In genomic region chr17:80948961-80949450, GRCh38 we compare ENCODE assay signal across 18 cellular contexts. TPM values are rescaled to one million over a fixed set of nuclear protein-coding genes. Genes with fewer than 3 reads are reported as not detected.
DNase-seq lines count a peak whose midpoint lies in the region; ATAC-seq and TF ChIP-seq lines count a peak whose summit lies in the region.
"Had no signal": no experiment of that assay in that cellular context is flagged by ENCODE, and none has a peak within 500 bp of the region (broad histone marks: within the 10 kb centered on the region; RNA-seq: fewer than 3 reads in every experiment).

No MANE protein-coding gene starts in this region.

- H3K4me1 Mint-ChIP-seq in activated naive CD4-positive, alpha-beta T cell treated with anti-CD3 and anti-CD28 coated beads, Interleukin-2, amount 10 ng/mL, durations not matched to agents 7 days and 5 days, result peaks cover 23% of the 10 kb centered on the region

- H3K4me1 ChIP-seq in left lung, result no peaks in the 10 kb centered on the region
- no peaks in the 10 kb centered on the region for H3K4me1 ChIP-seq in upper lobe of right lung
- H3K4me1 ChIP-seq: psoas muscle had no signal

- H3K4me3 Mint-ChIP-seq in activated naive CD4-positive, alpha-beta T cell treated with anti-CD3 and anti-CD28 coated beads, Interleukin-2, amount 10 ng/mL, durations not matched to agents 7 days and 5 days, result no peak overlapping the region
- H3K4me3 Mint-ChIP-seq: activated T-cell treated with anti-CD3 and anti-CD28 coated beads, Interleukin-2, amount 50 U/mL, for 24 hours; CD8-positive, alpha-beta T cell; stimulated activated naive CD8-positive, alpha-beta T cell treated with anti-CD3 and anti-CD28 coated beads, Interleukin-15, amount 100 ng/mL, for 72 hours had no signal

- no peak overlapping the region for H3K27ac ChIP-seq in left lung
- H3K27ac ChIP-seq in upper lobe of right lung, result peak overlapping the region; percentile 24
- H3K27ac ChIP-seq: psoas muscle had no signal

- TF ChIP-seq CTCF in astrocyte of the spinal cord (IDR thresholded peaks at IDR 0.05; ENCODE audit: low read depth, low read length), result peak; percentile 34
- TF ChIP-seq CTCF in left lung (IDR thresholded peaks at IDR 0.05), result no peak
- TF ChIP-seq CTCF in upper lobe of right lung (IDR thresholded peaks at IDR 0.05), result no peak

- H3K9me3 ChIP-seq in left lung (no peaks in the 10 kb centered on the region), upper lobe of right lung (no peaks in the 10 kb centered on the region)
- H3K9me3 ChIP-seq: psoas muscle had no signal

- no peak overlapping the region for H3K4me3 ChIP-seq in astrocyte of the spinal cord (ENCODE audit: low read depth, low read length)
- no peak overlapping the region for H3K4me3 ChIP-seq in left lung
- no peak overlapping the region for H3K4me3 ChIP-seq in upper lobe of right lung
- H3K4me3 ChIP-seq: psoas muscle had no signal

- H3K36me3 ChIP-seq in left lung, result peaks cover 0 to 64% of the 10 kb centered on the region in 2 donors
- peaks cover 28% of the 10 kb centered on the region for H3K36me3 ChIP-seq in upper lobe of right lung

- peaks cover 5% of the 10 kb centered on the region for H3K9me3 Mint-ChIP-seq in activated naive CD4-positive, alpha-beta T cell treated with anti-CD3 and anti-CD28 coated beads, Interleukin-2, amount 10 ng/mL, durations not matched to agents 7 days and 5 days
- H3K9me3 Mint-ChIP-seq: activated T-cell treated with anti-CD3 and anti-CD28 coated beads, Interleukin-2, amount 50 U/mL, for 24 hours; CD8-positive, alpha-beta T cell; naive thymus-derived CD8-positive, alpha-beta T cell; stimulated activated naive CD8-positive, alpha-beta T cell treated with anti-CD3 and anti-CD28 coated beads, Interleukin-15, amount 100 ng/mL, for 72 hours had no signal

- intact Hi-C loops in left lung (cut with DNase I), result no loop called here
- intact Hi-C loops in upper lobe of right lung (cut with DNase I), result no loop called here

- ATAC-seq in left lung, result no peak
- no peak for ATAC-seq in upper lobe of right lung
- no peak for ATAC-seq in GM18873 (IDR thresholded peaks at IDR 0.05; ENCODE audit: low FRiP score, unreplicated experiment)
- ATAC-seq: CD8-positive, alpha-beta T cell; naive thymus-derived CD8-positive, alpha-beta T cell; stimulated activated naive CD8-positive, alpha-beta T cell treated with anti-CD3 and anti-CD28 coated beads, Interleukin-15, amount 100 ng/mL, for 72 hours had no signal

- peaks cover 39% of the 10 kb centered on the region for H3K36me3 Mint-ChIP-seq in activated naive CD4-positive, alpha-beta T cell treated with anti-CD3 and anti-CD28 coated beads, Interleukin-2, amount 10 ng/mL, durations not matched to agents 7 days and 5 days

- no peak for DNase-seq in activated naive CD4-positive, alpha-beta T cell treated with anti-CD3 and anti-CD28 coated beads, Interleukin-2, amount 10 ng/mL, durations not matched to agents 7 days and 5 days
- DNase-seq in activated naive CD4-positive, alpha-beta T cell (lab: John Stamatoyannopoulos, UW), result no peak
- DNase-seq in astrocyte of the spinal cord (ENCODE audit: low read depth, low spot score) (no peak), left lung (peak; percentile 29 to 63), upper lobe of right lung (peak; percentile 53), NCI-H446 (lab: John Stamatoyannopoulos, UW) (no peak), SW 1271 (lab: John Stamatoyannopoulos, UW) (no peak)
- DNase-seq: activated CD4-positive, alpha-beta T cell treated with anti-CD3 and anti-CD28 coated beads for 48 hours; activated T-cell treated with anti-CD3 and anti-CD28 coated beads, Interleukin-2, amount 50 U/mL, for 24 hours; CD8-positive, alpha-beta T cell; NCI-H1105 treated with DMSO at 0.1 percent for 48 hours; NK-92 treated with Interleukin-12 subunit alpha and Interleukin-12 subunit beta, amount 100 ng/mL, for 24 hours; stimulated activated CD4-positive, alpha-beta T cell treated with anti-CD3 and anti-CD28 coated beads, Interleukin-15, amount 100 ng/mL, for 24 hours; stimulated activated naive CD8-positive, alpha-beta T cell treated with anti-CD3 and anti-CD28 coated beads, Interleukin-15, amount 100 ng/mL, for 72 hours; T1000 had no signal

- no peaks in the 10 kb centered on the region for H3K27me3 Mint-ChIP-seq in activated naive CD4-positive, alpha-beta T cell treated with anti-CD3 and anti-CD28 coated beads, Interleukin-2, amount 10 ng/mL, durations not matched to agents 7 days and 5 days
- H3K27me3 Mint-ChIP-seq: activated T-cell treated with anti-CD3 and anti-CD28 coated beads, Interleukin-2, amount 50 U/mL, for 24 hours; naive thymus-derived CD8-positive, alpha-beta T cell; stimulated activated naive CD8-positive, alpha-beta T cell treated with anti-CD3 and anti-CD28 coated beads, Interleukin-15, amount 100 ng/mL, for 72 hours had no signal

- H3K27me3 ChIP-seq in left lung (no peaks in the 10 kb centered on the region), upper lobe of right lung (no peaks in the 10 kb centered on the region)

- in situ Hi-C loops in astrocyte of the spinal cord (cut with HindIII; ENCODE audit: low sequenced_read_pairs), result no loop called here

- H3K27ac Mint-ChIP-seq in activated naive CD4-positive, alpha-beta T cell treated with anti-CD3 and anti-CD28 coated beads, Interleukin-2, amount 10 ng/mL, durations not matched to agents 7 days and 5 days, result peak overlapping the region; percentile 62
- H3K27ac Mint-ChIP-seq: activated T-cell treated with anti-CD3 and anti-CD28 coated beads, Interleukin-2, amount 50 U/mL, for 24 hours; CD8-positive, alpha-beta T cell; naive thymus-derived CD8-positive, alpha-beta T cell; stimulated activated naive CD8-positive, alpha-beta T cell treated with anti-CD3 and anti-CD28 coated beads, Interleukin-15, amount 100 ng/mL, for 72 hours had no signal

- CTCF ChIA-PET in activated naive CD4-positive, alpha-beta T cell treated with anti-CD3 and anti-CD28 coated beads, Interleukin-2, amount 10 ng/mL, durations not matched to agents 7 days and 5 days (lab: Charles Lee), result interaction anchor here (0.5 kb wide), 1 partner anchor 154 kb away, joined by 3 read pairs; no protein-coding TSS in a partner anchor

RNA-seq across cellular contexts. Expression of gene CHMP6, which starts 42.6 kb away (rescaled TPM):
- total RNA-seq in left lung, result 10 to 100 TPM; 28.2 to 32.7 TPM
- total RNA-seq in upper lobe of right lung, result 29.9 TPM

Comparison
In these comparisons a context has a peak if more than half of its experiments do, and no peak if none do; other contexts are left out.
1. DNase-seq: peak in left lung (2 of 2) and upper lobe of right lung (single experiment); none in activated naive CD4-positive, alpha-beta T cell treated with anti-CD3 and anti-CD28 coated beads, Interleukin-2, amount 10 ng/mL, durations not matched to agents 7 days and 5 days (single experiment), activated naive CD4-positive, alpha-beta T cell (0 of 4), astrocyte of the spinal cord (single experiment), NCI-H446 (0 of 2) and SW 1271 (0 of 2).